In the genomic region with DNA sequence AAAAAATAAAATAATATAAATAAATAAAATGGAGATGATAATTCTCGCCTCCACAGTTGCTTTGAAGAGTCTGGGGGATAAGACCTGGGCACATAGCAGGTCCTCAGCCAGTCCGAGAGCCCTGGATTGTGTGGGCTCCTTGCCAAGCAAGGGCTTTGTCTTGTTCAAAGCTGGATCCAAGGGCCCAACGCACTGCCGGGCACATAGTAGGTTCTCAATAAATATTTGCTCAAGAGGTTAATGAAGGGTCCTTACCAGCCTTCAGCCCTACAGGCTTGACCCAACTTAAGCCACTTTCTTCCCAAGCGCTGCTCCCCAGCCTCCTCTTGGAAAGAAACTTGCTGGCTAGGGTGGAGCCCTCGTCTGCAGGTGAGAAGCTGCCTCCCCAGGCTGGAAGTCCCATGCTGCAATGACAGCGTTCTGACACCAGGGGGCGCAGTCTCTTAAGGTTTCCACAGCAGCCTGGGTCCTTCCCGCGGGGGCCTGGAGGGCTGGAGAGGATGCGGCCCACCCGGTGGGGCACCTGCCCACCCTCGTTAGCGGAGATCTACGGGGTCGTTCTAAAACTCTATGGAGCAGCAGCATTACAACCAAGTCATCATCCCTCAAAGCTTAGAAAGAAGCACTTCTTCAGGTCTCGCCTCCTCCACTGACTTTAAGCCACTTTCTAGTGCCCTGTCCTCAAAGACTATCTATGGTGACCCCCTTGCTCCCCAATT, we compare ENCODE assay signal across 1 cellular context.
TF ChIP-seq lines count a peak whose summit lies in the region.

No MANE protein-coding gene starts in this region.

TF ChIP-seq in GM12878, 131 proteins besides CTCF, POLR2A, EP300 and RAD21 (continued from another document and continues in another):
- TF ChIP-seq, protein P1, sequence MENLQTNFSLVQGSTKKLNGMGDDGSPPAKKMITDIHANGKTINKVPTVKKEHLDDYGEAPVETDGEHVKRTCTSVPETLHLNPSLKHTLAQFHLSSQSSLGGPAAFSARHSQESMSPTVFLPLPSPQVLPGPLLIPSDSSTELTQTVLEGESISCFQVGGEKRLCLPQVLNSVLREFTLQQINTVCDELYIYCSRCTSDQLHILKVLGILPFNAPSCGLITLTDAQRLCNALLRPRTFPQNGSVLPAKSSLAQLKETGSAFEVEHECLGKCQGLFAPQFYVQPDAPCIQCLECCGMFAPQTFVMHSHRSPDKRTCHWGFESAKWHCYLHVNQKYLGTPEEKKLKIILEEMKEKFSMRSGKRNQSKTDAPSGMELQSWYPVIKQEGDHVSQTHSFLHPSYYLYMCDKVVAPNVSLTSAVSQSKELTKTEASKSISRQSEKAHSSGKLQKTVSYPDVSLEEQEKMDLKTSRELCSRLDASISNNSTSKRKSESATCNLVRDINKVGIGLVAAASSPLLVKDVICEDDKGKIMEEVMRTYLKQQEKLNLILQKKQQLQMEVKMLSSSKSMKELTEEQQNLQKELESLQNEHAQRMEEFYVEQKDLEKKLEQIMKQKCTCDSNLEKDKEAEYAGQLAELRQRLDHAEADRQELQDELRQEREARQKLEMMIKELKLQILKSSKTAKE (IDR thresholded peaks at IDR 0.05; ENCODE audit: low read depth, poor library complexity, severe bottlenecking): no peak
- TF ChIP-seq TARDBP (IDR thresholded peaks at IDR 0.05; ENCODE audit: borderline replicate concordance): no peak
- TF ChIP-seq TCF12 (IDR thresholded peaks at IDR 0.05; ENCODE audit: low read depth, low read length): no peak
- TF ChIP-seq BCL11A (IDR thresholded peaks at IDR 0.05; ENCODE audit: low read depth, low read length): no peak
- peak; percentile 36; the same call in 1 of the 2 replicates for TF ChIP-seq RUNX3 (IDR thresholded peaks at IDR 0.05; ENCODE audit: low read length)
- TF ChIP-seq, protein P2, sequence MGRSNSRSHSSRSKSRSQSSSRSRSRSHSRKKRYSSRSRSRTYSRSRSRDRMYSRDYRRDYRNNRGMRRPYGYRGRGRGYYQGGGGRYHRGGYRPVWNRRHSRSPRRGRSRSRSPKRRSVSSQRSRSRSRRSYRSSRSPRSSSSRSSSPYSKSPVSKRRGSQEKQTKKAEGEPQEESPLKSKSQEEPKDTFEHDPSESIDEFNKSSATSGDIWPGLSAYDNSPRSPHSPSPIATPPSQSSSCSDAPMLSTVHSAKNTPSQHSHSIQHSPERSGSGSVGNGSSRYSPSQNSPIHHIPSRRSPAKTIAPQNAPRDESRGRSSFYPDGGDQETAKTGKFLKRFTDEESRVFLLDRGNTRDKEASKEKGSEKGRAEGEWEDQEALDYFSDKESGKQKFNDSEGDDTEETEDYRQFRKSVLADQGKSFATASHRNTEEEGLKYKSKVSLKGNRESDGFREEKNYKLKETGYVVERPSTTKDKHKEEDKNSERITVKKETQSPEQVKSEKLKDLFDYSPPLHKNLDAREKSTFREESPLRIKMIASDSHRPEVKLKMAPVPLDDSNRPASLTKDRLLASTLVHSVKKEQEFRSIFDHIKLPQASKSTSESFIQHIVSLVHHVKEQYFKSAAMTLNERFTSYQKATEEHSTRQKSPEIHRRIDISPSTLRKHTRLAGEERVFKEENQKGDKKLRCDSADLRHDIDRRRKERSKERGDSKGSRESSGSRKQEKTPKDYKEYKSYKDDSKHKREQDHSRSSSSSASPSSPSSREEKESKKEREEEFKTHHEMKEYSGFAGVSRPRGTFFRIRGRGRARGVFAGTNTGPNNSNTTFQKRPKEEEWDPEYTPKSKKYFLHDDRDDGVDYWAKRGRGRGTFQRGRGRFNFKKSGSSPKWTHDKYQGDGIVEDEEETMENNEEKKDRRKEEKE (IDR thresholded peaks at IDR 0.05): no peak
- TF ChIP-seq NBN (IDR thresholded peaks at IDR 0.05): no peak
- no peak for TF ChIP-seq HDAC2 (IDR thresholded peaks at IDR 0.05)
- TF ChIP-seq EZH2 (IDR thresholded peaks at IDR 0.05; ENCODE audit: borderline replicate concordance, control insufficient read depth, low read depth, low read length): no peak
- TF ChIP-seq, protein P3, sequence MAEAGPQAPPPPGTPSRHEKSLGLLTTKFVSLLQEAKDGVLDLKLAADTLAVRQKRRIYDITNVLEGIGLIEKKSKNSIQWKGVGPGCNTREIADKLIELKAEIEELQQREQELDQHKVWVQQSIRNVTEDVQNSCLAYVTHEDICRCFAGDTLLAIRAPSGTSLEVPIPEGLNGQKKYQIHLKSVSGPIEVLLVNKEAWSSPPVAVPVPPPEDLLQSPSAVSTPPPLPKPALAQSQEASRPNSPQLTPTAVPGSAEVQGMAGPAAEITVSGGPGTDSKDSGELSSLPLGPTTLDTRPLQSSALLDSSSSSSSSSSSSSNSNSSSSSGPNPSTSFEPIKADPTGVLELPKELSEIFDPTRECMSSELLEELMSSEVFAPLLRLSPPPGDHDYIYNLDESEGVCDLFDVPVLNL (IDR thresholded peaks at IDR 0.05; ENCODE audit: low read depth, low read length): no peak
- no peak for TF ChIP-seq SREBF1 (IDR thresholded peaks at IDR 0.05; ENCODE audit: low read length)
- TF ChIP-seq NR2C2 (IDR thresholded peaks at IDR 0.05; ENCODE audit: borderline replicate concordance, control insufficient read depth, insufficient read length, low read depth): no peak
- TF ChIP-seq GABPA (IDR thresholded peaks at IDR 0.05; ENCODE audit: low read depth): no peak
- TF ChIP-seq KAT2A (conservative IDR thresholded peaks at IDR 0.05; ENCODE audit: control insufficient read depth, low read depth, low read length): no peak
- no peak for TF ChIP-seq IRF4 (IDR thresholded peaks at IDR 0.05; ENCODE audit: low read depth, low read length)
- TF ChIP-seq BRCA1 (IDR thresholded peaks at IDR 0.05; ENCODE audit: low read depth, low read length): no peak
- no peak for TF ChIP-seq ZNF217 (IDR thresholded peaks at IDR 0.05)
- TF ChIP-seq, protein P4, sequence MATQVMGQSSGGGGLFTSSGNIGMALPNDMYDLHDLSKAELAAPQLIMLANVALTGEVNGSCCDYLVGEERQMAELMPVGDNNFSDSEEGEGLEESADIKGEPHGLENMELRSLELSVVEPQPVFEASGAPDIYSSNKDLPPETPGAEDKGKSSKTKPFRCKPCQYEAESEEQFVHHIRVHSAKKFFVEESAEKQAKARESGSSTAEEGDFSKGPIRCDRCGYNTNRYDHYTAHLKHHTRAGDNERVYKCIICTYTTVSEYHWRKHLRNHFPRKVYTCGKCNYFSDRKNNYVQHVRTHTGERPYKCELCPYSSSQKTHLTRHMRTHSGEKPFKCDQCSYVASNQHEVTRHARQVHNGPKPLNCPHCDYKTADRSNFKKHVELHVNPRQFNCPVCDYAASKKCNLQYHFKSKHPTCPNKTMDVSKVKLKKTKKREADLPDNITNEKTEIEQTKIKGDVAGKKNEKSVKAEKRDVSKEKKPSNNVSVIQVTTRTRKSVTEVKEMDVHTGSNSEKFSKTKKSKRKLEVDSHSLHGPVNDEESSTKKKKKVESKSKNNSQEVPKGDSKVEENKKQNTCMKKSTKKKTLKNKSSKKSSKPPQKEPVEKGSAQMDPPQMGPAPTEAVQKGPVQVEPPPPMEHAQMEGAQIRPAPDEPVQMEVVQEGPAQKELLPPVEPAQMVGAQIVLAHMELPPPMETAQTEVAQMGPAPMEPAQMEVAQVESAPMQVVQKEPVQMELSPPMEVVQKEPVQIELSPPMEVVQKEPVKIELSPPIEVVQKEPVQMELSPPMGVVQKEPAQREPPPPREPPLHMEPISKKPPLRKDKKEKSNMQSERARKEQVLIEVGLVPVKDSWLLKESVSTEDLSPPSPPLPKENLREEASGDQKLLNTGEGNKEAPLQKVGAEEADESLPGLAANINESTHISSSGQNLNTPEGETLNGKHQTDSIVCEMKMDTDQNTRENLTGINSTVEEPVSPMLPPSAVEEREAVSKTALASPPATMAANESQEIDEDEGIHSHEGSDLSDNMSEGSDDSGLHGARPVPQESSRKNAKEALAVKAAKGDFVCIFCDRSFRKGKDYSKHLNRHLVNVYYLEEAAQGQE (IDR thresholded peaks at IDR 0.05; ENCODE audit: low read depth, low read length): no peak
- TF ChIP-seq SUZ12 (IDR thresholded peaks at IDR 0.05; ENCODE audit: unreplicated experiment): no peak
- no peak for TF ChIP-seq KLF5 (IDR thresholded peaks at IDR 0.05; ENCODE audit: partially characterized antibody)
- TF ChIP-seq, protein P5, sequence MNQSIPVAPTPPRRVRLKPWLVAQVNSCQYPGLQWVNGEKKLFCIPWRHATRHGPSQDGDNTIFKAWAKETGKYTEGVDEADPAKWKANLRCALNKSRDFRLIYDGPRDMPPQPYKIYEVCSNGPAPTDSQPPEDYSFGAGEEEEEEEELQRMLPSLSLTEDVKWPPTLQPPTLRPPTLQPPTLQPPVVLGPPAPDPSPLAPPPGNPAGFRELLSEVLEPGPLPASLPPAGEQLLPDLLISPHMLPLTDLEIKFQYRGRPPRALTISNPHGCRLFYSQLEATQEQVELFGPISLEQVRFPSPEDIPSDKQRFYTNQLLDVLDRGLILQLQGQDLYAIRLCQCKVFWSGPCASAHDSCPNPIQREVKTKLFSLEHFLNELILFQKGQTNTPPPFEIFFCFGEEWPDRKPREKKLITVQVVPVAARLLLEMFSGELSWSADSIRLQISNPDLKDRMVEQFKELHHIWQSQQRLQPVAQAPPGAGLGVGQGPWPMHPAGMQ (IDR thresholded peaks at IDR 0.05; ENCODE audit: borderline replicate concordance): no peak
- TF ChIP-seq RELA (IDR thresholded peaks at IDR 0.05; ENCODE audit: borderline replicate concordance, partially characterized antibody): no peak
- TF ChIP-seq MYC (IDR thresholded peaks at IDR 0.05; ENCODE audit: insufficient read depth, insufficient read length, insufficient replicate concordance, low read length, severe bottlenecking): no peak
- TF ChIP-seq TCF7 (IDR thresholded peaks at IDR 0.05; ENCODE audit: borderline replicate concordance): no peak
- TF ChIP-seq, protein P6, sequence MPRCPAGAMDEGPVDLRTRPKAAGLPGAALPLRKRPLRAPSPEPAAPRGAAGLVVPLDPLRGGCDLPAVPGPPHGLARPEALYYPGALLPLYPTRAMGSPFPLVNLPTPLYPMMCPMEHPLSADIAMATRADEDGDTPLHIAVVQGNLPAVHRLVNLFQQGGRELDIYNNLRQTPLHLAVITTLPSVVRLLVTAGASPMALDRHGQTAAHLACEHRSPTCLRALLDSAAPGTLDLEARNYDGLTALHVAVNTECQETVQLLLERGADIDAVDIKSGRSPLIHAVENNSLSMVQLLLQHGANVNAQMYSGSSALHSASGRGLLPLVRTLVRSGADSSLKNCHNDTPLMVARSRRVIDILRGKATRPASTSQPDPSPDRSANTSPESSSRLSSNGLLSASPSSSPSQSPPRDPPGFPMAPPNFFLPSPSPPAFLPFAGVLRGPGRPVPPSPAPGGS (IDR thresholded peaks at IDR 0.05; ENCODE audit: borderline replicate concordance, insufficient read depth, low read depth, low read length, poor library complexity, severe bottlenecking): no peak
- TF ChIP-seq IKZF2 (IDR thresholded peaks at IDR 0.05): no peak
- no peak for TF ChIP-seq CBFB (IDR thresholded peaks at IDR 0.05; ENCODE audit: low read depth)
- 0 out of 2 replicates have a peak, but pooled peaks have one; percentile 33 for TF ChIP-seq ZNF24 (IDR thresholded peaks at IDR 0.05)
- TF ChIP-seq STAT3 (IDR thresholded peaks at IDR 0.05; ENCODE audit: low read depth, low read length): no peak
- TF ChIP-seq KDM1A (IDR thresholded peaks at IDR 0.05; ENCODE audit: borderline replicate concordance): no peak
- no peak for TF ChIP-seq SMAD5 (IDR thresholded peaks at IDR 0.05; ENCODE audit: low read depth)
- TF ChIP-seq, protein P7, sequence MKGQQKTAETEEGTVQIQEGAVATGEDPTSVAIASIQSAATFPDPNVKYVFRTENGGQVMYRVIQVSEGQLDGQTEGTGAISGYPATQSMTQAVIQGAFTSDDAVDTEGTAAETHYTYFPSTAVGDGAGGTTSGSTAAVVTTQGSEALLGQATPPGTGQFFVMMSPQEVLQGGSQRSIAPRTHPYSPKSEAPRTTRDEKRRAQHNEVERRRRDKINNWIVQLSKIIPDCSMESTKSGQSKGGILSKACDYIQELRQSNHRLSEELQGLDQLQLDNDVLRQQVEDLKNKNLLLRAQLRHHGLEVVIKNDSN (IDR thresholded peaks at IDR 0.05; ENCODE audit: borderline replicate concordance, extremely low read length, insufficient read depth, low read depth, low read length): no peak
- TF ChIP-seq, protein P8, sequence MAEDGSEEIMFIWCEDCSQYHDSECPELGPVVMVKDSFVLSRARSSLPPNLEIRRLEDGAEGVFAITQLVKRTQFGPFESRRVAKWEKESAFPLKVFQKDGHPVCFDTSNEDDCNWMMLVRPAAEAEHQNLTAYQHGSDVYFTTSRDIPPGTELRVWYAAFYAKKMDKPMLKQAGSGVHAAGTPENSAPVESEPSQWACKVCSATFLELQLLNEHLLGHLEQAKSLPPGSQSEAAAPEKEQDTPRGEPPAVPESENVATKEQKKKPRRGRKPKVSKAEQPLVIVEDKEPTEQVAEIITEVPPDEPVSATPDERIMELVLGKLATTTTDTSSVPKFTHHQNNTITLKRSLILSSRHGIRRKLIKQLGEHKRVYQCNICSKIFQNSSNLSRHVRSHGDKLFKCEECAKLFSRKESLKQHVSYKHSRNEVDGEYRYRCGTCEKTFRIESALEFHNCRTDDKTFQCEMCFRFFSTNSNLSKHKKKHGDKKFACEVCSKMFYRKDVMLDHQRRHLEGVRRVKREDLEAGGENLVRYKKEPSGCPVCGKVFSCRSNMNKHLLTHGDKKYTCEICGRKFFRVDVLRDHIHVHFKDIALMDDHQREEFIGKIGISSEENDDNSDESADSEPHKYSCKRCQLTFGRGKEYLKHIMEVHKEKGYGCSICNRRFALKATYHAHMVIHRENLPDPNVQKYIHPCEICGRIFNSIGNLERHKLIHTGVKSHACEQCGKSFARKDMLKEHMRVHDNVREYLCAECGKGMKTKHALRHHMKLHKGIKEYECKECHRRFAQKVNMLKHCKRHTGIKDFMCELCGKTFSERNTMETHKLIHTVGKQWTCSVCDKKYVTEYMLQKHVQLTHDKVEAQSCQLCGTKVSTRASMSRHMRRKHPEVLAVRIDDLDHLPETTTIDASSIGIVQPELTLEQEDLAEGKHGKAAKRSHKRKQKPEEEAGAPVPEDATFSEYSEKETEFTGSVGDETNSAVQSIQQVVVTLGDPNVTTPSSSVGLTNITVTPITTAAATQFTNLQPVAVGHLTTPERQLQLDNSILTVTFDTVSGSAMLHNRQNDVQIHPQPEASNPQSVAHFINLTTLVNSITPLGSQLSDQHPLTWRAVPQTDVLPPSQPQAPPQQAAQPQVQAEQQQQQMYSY (CRISPR knock-in tag; IDR thresholded peaks at IDR 0.05): no peak
- no peak for TF ChIP-seq SMAD1 (IDR thresholded peaks at IDR 0.05; ENCODE audit: low read depth, partially characterized antibody)
- TF ChIP-seq ZSCAN29 (IDR thresholded peaks at IDR 0.05): no peak
- no peak for TF ChIP-seq TCF3 (IDR thresholded peaks at IDR 0.05; ENCODE audit: borderline replicate concordance, insufficient read depth, low read depth, low read length)
- no peak for TF ChIP-seq SP1 (IDR thresholded peaks at IDR 0.05; ENCODE audit: low read depth, low read length)
